Comparison of ENCODE assay signal across 28 cellular contexts in genomic region chr16:53631236-53631635, GRCh38.
"Had no signal": no experiment of that assay in that cellular context is flagged by ENCODE, and none has a peak within 500 bp of the region (broad histone marks: within the 10 kb centered on the region; RNA-seq: fewer than 3 reads in every experiment).

No MANE protein-coding gene starts in this region.

- H3K4me3 Mint-ChIP-seq: activated CD4-positive, alpha-beta T cell treated with anti-CD3 and anti-CD28 coated beads, Interleukin-2, amount 10 ng/mL, durations not matched to agents 7 days and 5 days; activated CD8-positive, alpha-beta T cell treated with anti-CD3 and anti-CD28 coated beads, Interleukin-2, amount 10 ng/mL, durations not matched to agents 7 days and 5 days; activated naive CD4-positive, alpha-beta T cell treated with anti-CD3 and anti-CD28 coated beads, Interleukin-2, amount 50 U/mL, for 24 hours; activated naive CD8-positive, alpha-beta T cell treated with anti-CD3 and anti-CD28 coated beads, Interleukin-2, amount 10 ng/mL, durations not matched to agents 7 days and 5 days; activated T-cell treated with anti-CD3 and anti-CD28 coated beads, Interleukin-2, amount 50 U/mL, for 24 hours; central memory CD8-positive, alpha-beta T cell had no signal

- ATAC-seq: activated CD8-positive, alpha-beta T cell treated with anti-CD3 and anti-CD28 coated beads, Interleukin-2, amount 10 ng/mL, durations not matched to agents 7 days and 5 days; PC-3 had no signal

- H3K27ac Mint-ChIP-seq: activated CD4-positive, alpha-beta T cell treated with anti-CD3 and anti-CD28 coated beads, Interleukin-2, amount 10 ng/mL, durations not matched to agents 7 days and 5 days; activated CD8-positive, alpha-beta T cell treated with anti-CD3 and anti-CD28 coated beads, Interleukin-2, amount 10 ng/mL, durations not matched to agents 7 days and 5 days; activated naive CD4-positive, alpha-beta T cell treated with anti-CD3 and anti-CD28 coated beads, Interleukin-2, amount 50 U/mL, for 24 hours; activated naive CD8-positive, alpha-beta T cell treated with anti-CD3 and anti-CD28 coated beads, Interleukin-2, amount 10 ng/mL, durations not matched to agents 7 days and 5 days; activated T-cell treated with anti-CD3 and anti-CD28 coated beads, Interleukin-2, amount 50 U/mL, for 24 hours; activated T-helper 2 cell treated with anti-CD3 and anti-CD28 coated beads, Interferon-gamma antibody, Interleukin-2, Interleukin-4, amounts not matched to agents 10 μg/mL and 5 μg/mL and 100 μg/mL, durations not matched to agents 14 hours and 24 hours and 36 hours had no signal

- H3K4me2 ChIP-seq: KMS-11 had no signal

- H3K9ac ChIP-seq: KMS-11 had no signal

- H3K4me3 ChIP-seq: ascending aorta, cardiac muscle cell, Peyer's patch had no signal

- H3K27me3 Mint-ChIP-seq: activated CD4-positive, alpha-beta T cell treated with anti-CD3 and anti-CD28 coated beads, Interleukin-2, amount 10 ng/mL, durations not matched to agents 7 days and 5 days; activated naive CD4-positive, alpha-beta T cell treated with anti-CD3 and anti-CD28 coated beads, Interleukin-2, amount 50 U/mL, for 24 hours; activated naive CD8-positive, alpha-beta T cell treated with anti-CD3 and anti-CD28 coated beads, Interleukin-2, amount 10 ng/mL, durations not matched to agents 7 days and 5 days; activated T-cell treated with anti-CD3 and anti-CD28 coated beads, Interleukin-2, amount 50 U/mL, for 24 hours; central memory CD8-positive, alpha-beta T cell had no signal

- H3K4me1 ChIP-seq: ascending aorta, Peyer's patch had no signal

- H3K27me3 ChIP-seq: ascending aorta, cardiac muscle cell, Peyer's patch had no signal

- H3K27ac ChIP-seq: ascending aorta, cardiac muscle cell, KMS-11, Peyer's patch, WERI-Rb-1 had no signal

- H3K4me1 Mint-ChIP-seq: activated CD4-positive, alpha-beta T cell treated with anti-CD3 and anti-CD28 coated beads, Interleukin-2, amount 10 ng/mL, durations not matched to agents 7 days and 5 days; activated naive CD4-positive, alpha-beta T cell treated with anti-CD3 and anti-CD28 coated beads, Interleukin-2, amount 50 U/mL, for 24 hours; activated naive CD8-positive, alpha-beta T cell treated with anti-CD3 and anti-CD28 coated beads, Interleukin-2, amount 10 ng/mL, durations not matched to agents 7 days and 5 days; central memory CD8-positive, alpha-beta T cell had no signal

- H3K9me3 ChIP-seq: ascending aorta, Peyer's patch had no signal

- H3K9me3 Mint-ChIP-seq: activated CD4-positive, alpha-beta T cell treated with anti-CD3 and anti-CD28 coated beads, Interleukin-2, amount 10 ng/mL, durations not matched to agents 7 days and 5 days; activated naive CD4-positive, alpha-beta T cell treated with anti-CD3 and anti-CD28 coated beads, Interleukin-2, amount 50 U/mL, for 24 hours; activated naive CD8-positive, alpha-beta T cell treated with anti-CD3 and anti-CD28 coated beads, Interleukin-2, amount 10 ng/mL, durations not matched to agents 7 days and 5 days; activated T-cell treated with anti-CD3 and anti-CD28 coated beads, Interleukin-2, amount 50 U/mL, for 24 hours; activated T-helper 2 cell treated with anti-CD3 and anti-CD28 coated beads, Interferon-gamma antibody, Interleukin-2, Interleukin-4, amounts not matched to agents 10 μg/mL and 5 μg/mL and 100 μg/mL, durations not matched to agents 14 hours and 24 hours and 36 hours; central memory CD8-positive, alpha-beta T cell had no signal

- DNase-seq: activated CD4-positive, alpha-beta T cell treated with anti-CD3 and anti-CD28 coated beads, Interleukin-2, amount 10 ng/mL, durations not matched to agents 7 days and 5 days; activated CD4-positive, alpha-beta T cell treated with anti-CD3 and anti-CD28 coated beads, Interleukin-2, amount 50 U/mL, for 48 hours; activated CD4-positive, CD25-positive, alpha-beta regulatory T cell; activated CD8-positive, alpha-beta T cell treated with anti-CD3 and anti-CD28 coated beads, Interleukin-2, amount 10 ng/mL, durations not matched to agents 7 days and 5 days; activated gamma-delta T cell; activated naive CD4-positive, alpha-beta T cell treated with Interleukin-2 at 50 U/mL for 16 hours; activated naive CD8-positive, alpha-beta T cell treated with anti-CD3 and anti-CD28 coated beads, Interleukin-2, amount 10 ng/mL, durations not matched to agents 7 days and 5 days; activated T-cell treated with anti-CD3 and anti-CD28 coated beads, Interleukin-2, amount 50 U/mL, for 24 hours; amygdala; NCI-H1694 treated with DMSO at 0.1 percent for 48 hours; NCI-H2029 treated with DMSO at 0.1 percent for 48 hours; NCI-H345; NCI-H524 treated with DMSO at 0.1 percent for 48 hours; NCI-H748 treated with DMSO at 0.1 percent for 48 hours; PC-3; Peyer's patch; RPMI8226; SW 1271; T-helper 1 cell; T-helper 2 cell; T-helper 9 cell; WERI-Rb-1 had no signal

- H3K36me3 ChIP-seq: Peyer's patch had no signal
